In genomic region chr1:179101566-179101965, GRCh38 we compare ENCODE assay signal across 5 cellular contexts.
"Had no signal": no experiment of that assay in that cellular context is flagged by ENCODE, and none has a peak within 500 bp of the region (broad histone marks: within the 10 kb centered on the region; RNA-seq: fewer than 3 reads in every experiment).

No MANE protein-coding gene starts in this region.

- H3K4me3 ChIP-seq: HAP-1, K562 had no signal

- DNase-seq: GOT3, H7, IMR-90 had no signal

- H3K4me1 ChIP-seq: HAP-1 had no signal

- H3K9me3 ChIP-seq: HAP-1 had no signal

- ATAC-seq: K562 had no signal
